In genomic region chr4:140094701-140095420, GRCh38 we compare ENCODE assay signal across 8 cellular contexts. TPM values are rescaled to one million over a fixed set of nuclear protein-coding genes. Genes with fewer than 3 reads are reported as not detected.
DNase-seq lines count a peak whose midpoint lies in the region; ATAC-seq and TF ChIP-seq lines count a peak whose summit lies in the region.

No MANE protein-coding gene starts in this region.

- CTCF ChIA-PET in CD4-positive, alpha-beta memory T cell (lab: Charles Lee; ENCODE audit: partially characterized antibody): interaction anchor here (0.8 to 2.0 kb wide), 8 partner anchors 9 to 158 kb away, joined by 3 to 8 read pairs (median 4); partner anchors contain the start of gene MAML3

- no peaks in the 10 kb centered on the region for H3K9me3 Mint-ChIP-seq in CD4-positive, alpha-beta memory T cell

- H3K4me3 ChIP-seq in CD4-positive, alpha-beta memory T cell (ENCODE audit: low read length in 2 of 2): no peak overlapping the region
- peak overlapping the region in 1 of 4 donors; percentile 44 for H3K4me3 ChIP-seq in esophagus squamous epithelium

- no peak for ATAC-seq in GM21447 (IDR thresholded peaks at IDR 0.05; ENCODE audit: unreplicated experiment)

- H3K27me3 ChIP-seq in CD4-positive, alpha-beta memory T cell (ENCODE audit: insufficient read depth, low read length): no peaks in the 10 kb centered on the region
- H3K27me3 ChIP-seq in esophagus squamous epithelium: no peaks in the 10 kb centered on the region

- peaks cover 0 to 2% of the 10 kb centered on the region in 2 donors for H3K36me3 Mint-ChIP-seq in CD4-positive, alpha-beta memory T cell

- H3K9me3 ChIP-seq in CD4-positive, alpha-beta memory T cell (ENCODE audit: control insufficient read depth in 1 of 2, low read length in 2 of 2): no peaks in the 10 kb centered on the region
- no peaks in the 10 kb centered on the region for H3K9me3 ChIP-seq in esophagus squamous epithelium

- 45 to 46% methylated on average over 11 of the region's 11 CpGs for WGBS in esophagus squamous epithelium, 2 donors

- peak overlapping the region; percentile 82 to 94 (median 93) for H3K27ac Mint-ChIP-seq in CD4-positive, alpha-beta memory T cell

- H3K27me3 Mint-ChIP-seq in CD4-positive, alpha-beta memory T cell: no peaks in the 10 kb centered on the region

- POLR2A ChIA-PET in CD4-positive, alpha-beta memory T cell (lab: Charles Lee; ENCODE audit: partially characterized antibody): interaction anchor here (0.5 to 3.3 kb wide), 9 partner anchors 10 to 540 kb away, joined by 3 to 20 read pairs (median 5); partner anchors contain the start of gene MAML3

- peak in 2 of 4 donors; percentile 23 to 25 for TF ChIP-seq POLR2A in esophagus squamous epithelium (IDR thresholded peaks at IDR 0.05)

- intact Hi-C loops in CD4-positive, alpha-beta memory T cell (cut with micrococcal nuclease): loop anchor here (2.0 to 5.0 kb wide), 2 partner anchors 24 to 43 kb away; no protein-coding TSS in a partner anchor
- intact Hi-C loops in esophagus squamous epithelium (cut with DNase I): no loop called here

- no peaks in the 10 kb centered on the region for H3K36me3 ChIP-seq in CD4-positive, alpha-beta memory T cell (ENCODE audit: insufficient read depth, low read length)
- H3K36me3 ChIP-seq in esophagus squamous epithelium: no peaks in the 10 kb centered on the region

- peaks cover 38% of the 10 kb centered on the region for H3K4me1 ChIP-seq in CD4-positive, alpha-beta memory T cell (ENCODE audit: insufficient read depth, low read length)
- peaks cover 29 to 92% (median 64%) of the 10 kb centered on the region in 3 donors for H3K4me1 ChIP-seq in esophagus squamous epithelium

- peak overlapping the region; percentile 61 for H3K27ac ChIP-seq in CD4-positive, alpha-beta memory T cell (ENCODE audit: low read depth, low read length)
- peak overlapping the region; percentile 18 to 83 (median 62) for H3K27ac ChIP-seq in esophagus squamous epithelium

- DNase-seq in CD4-positive, alpha-beta memory T cell: peak; percentile 29 to 75 (median 46)
- DNase-seq in NCI-H345 (lab: John Stamatoyannopoulos, UW) (peak; percentile 17), esophagus squamous epithelium (lab: John Stamatoyannopoulos, UW) (no peak), nucleus accumbens (lab: John Stamatoyannopoulos, UW) (peak in 46 of 56 donors; percentile 7 to 77 (median 40)), ureter (ENCODE audit: low spot score) (peak; percentile 65), DMS153 treated with DMSO at 0.1 percent for 48 hours (lab: John Stamatoyannopoulos, UW; ENCODE audit: unreplicated experiment) (no peak)
- peak; percentile 75 for DNase-seq in activated CD8-positive, alpha-beta memory T cell treated with anti-CD3 and anti-CD28 coated beads, Interleukin-2, amount 50 U/mL, for 48 hours

- H3K4me1 Mint-ChIP-seq in CD4-positive, alpha-beta memory T cell: peaks cover 34 to 46% (median 40%) of the 10 kb centered on the region in 4 donors

- H3K4me3 Mint-ChIP-seq in CD4-positive, alpha-beta memory T cell: peak overlapping the region; percentile 76 to 85 (median 80)

- no peak for TF ChIP-seq CTCF in esophagus squamous epithelium (IDR thresholded peaks at IDR 0.05)

RNA-seq across cellular contexts. Expression of gene MAML3, which starts 59.1 kb away (rescaled TPM):
- total RNA-seq in CD4-positive, alpha-beta memory T cell: 1 to 10 TPM; 2.9 to 3.7 TPM
- polyA plus RNA-seq in CD4-positive, alpha-beta memory T cell: under 1 TPM; 0.15 to 0.50 TPM
- total RNA-seq in esophagus squamous epithelium (10 to 100 TPM in 2 of 4 donors, 1 to 10 TPM in 2; 6.9 to 14.2 (median 8.9) TPM), ureter (23.4 TPM)

Comparison
In these comparisons a context has a peak if more than half of its experiments do, and no peak if none do; other contexts are left out.
1. DNase-seq: peak in CD4-positive, alpha-beta memory T cell (5 of 5), NCI-H345 (single experiment), activated CD8-positive, alpha-beta memory T cell treated with anti-CD3 and anti-CD28 coated beads, Interleukin-2, amount 50 U/mL, for 48 hours (single experiment), nucleus accumbens (46 of 56) and ureter (single experiment); none in esophagus squamous epithelium (single experiment) and DMS153 treated with DMSO at 0.1 percent for 48 hours (single experiment).